Comparison of ENCODE assay signal across 1 cellular context in the genomic region with DNA sequence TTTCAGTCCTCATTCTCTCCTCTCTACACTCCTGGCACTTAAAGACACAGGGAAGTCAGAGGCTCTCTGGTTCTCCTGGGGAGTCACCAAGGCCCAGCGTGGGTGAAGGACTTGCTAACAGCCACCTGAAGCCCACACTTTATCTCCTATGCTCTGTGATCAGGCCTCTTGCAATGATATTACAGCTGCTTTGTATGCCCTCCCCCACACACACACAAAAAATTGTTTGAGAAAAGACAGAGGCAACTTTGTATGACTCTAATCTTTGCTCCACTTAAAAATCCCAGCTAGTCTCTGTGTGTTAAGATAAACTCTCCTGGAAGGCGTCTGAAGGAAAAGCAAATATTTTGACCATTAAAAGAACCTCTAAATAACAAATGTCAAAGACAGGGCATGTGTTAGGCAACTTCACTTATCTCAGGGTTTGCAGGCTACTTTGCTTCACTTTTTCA.
TF ChIP-seq lines count a peak whose summit lies in the region.

No MANE protein-coding gene starts in this region.

TF ChIP-seq in HepG2, 621 proteins besides CTCF, POLR2A, EP300 and RAD21 (continued from another document):
- TF ChIP-seq, protein P1, sequence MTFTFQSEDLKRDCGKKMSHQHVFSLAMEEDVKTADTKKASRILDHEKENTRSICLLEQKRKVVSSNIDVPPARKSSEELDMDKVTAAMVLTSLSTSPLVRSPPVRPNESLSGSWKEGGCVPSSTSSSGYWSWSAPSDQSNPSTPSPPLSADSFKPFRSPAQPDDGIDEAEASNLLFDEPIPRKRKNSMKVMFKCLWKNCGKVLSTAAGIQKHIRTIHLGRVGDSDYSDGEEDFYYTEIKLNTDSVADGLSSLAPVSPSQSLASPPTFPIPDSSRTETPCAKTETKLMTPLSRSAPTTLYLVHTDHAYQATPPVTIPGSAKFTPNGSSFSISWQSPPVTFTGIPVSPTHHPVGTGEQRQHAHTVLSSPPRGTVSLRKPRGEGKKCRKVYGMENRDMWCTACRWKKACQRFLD (CRISPR knock-in tag; IDR thresholded peaks at IDR 0.05; ENCODE audit: borderline replicate concordance): no peak
- no peak for TF ChIP-seq RFXANK (CRISPR knock-in tag; IDR thresholded peaks at IDR 0.05)
- TF ChIP-seq, protein P2, sequence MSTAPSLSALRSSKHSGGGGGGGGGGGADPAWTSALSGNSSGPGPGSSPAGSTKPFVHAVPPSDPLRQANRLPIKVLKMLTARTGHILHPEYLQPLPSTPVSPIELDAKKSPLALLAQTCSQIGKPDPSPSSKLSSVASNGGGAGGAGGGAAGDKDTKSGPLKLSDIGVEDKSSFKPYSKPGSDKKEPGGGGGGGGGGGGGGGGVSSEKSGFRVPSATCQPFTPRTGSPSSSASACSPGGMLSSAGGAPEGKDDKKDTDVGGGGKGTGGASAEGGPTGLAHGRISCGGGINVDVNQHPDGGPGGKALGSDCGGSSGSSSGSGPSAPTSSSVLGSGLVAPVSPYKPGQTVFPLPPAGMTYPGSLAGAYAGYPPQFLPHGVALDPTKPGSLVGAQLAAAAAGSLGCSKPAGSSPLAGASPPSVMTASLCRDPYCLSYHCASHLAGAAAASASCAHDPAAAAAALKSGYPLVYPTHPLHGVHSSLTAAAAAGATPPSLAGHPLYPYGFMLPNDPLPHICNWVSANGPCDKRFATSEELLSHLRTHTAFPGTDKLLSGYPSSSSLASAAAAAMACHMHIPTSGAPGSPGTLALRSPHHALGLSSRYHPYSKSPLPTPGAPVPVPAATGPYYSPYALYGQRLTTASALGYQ (CRISPR knock-in tag; IDR thresholded peaks at IDR 0.05): no peak
